In genomic region chr7:35035511-35035921, GRCh38 we compare ENCODE assay signal across 8 cellular contexts. TPM values are rescaled to one million over a fixed set of nuclear protein-coding genes. Genes with fewer than 3 reads are reported as not detected.
DNase-seq lines count a peak whose midpoint lies in the region; ATAC-seq, FAIRE-seq and TF ChIP-seq lines count a peak whose summit lies in the region.

No MANE protein-coding gene starts in this region.

- H3K4me3 ChIP-seq in HUES48 (ENCODE audit: low read depth, low read length): peak overlapping the region; percentile 85
- H3K4me3 ChIP-seq in SK-N-MC: peak overlapping the region; percentile 93
- H3K4me3 ChIP-seq in choroid plexus epithelial cell (ENCODE audit: low read depth, low read length): peak overlapping the region; percentile 72

- peak; percentile 33 for DNase-seq in Ammon's horn (ENCODE audit: low spot score)
- DNase-seq in GM18507 (ENCODE audit: extremely low spot score, insufficient read length, low read depth): no peak
- no peak for DNase-seq in SK-N-MC (ENCODE audit: low read depth, low spot score)
- peak; percentile 77 for DNase-seq in choroid plexus epithelial cell (ENCODE audit: low read depth)
- no peak for DNase-seq in mesothelial cell of epicardium (ENCODE audit: low spot score in 2 of 2, unreplicated experiment in 2 of 2)
- no peak for DNase-seq in cortex of kidney (lab: John Stamatoyannopoulos, UW)

- no peak overlapping the region for H3K27ac Mint-ChIP-seq in mesothelial cell of epicardium

- peak; percentile 47 for TF ChIP-seq CTCF in choroid plexus epithelial cell (conservative IDR thresholded peaks at IDR 0.05; ENCODE audit: low read depth, low read length)
- no peak for TF ChIP-seq CTCF in mesothelial cell of epicardium (IDR thresholded peaks at IDR 0.05; ENCODE audit: unreplicated experiment)

- H3K4me3 Mint-ChIP-seq in mesothelial cell of epicardium: peak overlapping the region; percentile 98

- H3K9me3 ChIP-seq in HUES48 (ENCODE audit: control insufficient read depth, insufficient read depth, low read length) (no peaks in the 10 kb centered on the region), SK-N-MC (ENCODE audit: low read depth, low read length) (no peaks in the 10 kb centered on the region)

- H3K36me3 Mint-ChIP-seq in mesothelial cell of epicardium: no peaks in the 10 kb centered on the region

- H3K36me3 ChIP-seq in HUES48 (ENCODE audit: control insufficient read depth, insufficient read depth, low read length) (no peaks in the 10 kb centered on the region), SK-N-MC (ENCODE audit: insufficient read depth, low read length) (no peaks in the 10 kb centered on the region)

- H3K27me3 Mint-ChIP-seq in mesothelial cell of epicardium (ENCODE audit: low read depth): no peaks in the 10 kb centered on the region

- H3K4me1 ChIP-seq in HUES48 (ENCODE audit: control insufficient read depth, insufficient read depth, low read length): peaks cover 29% of the 10 kb centered on the region

- FAIRE-seq in GM18507 (lab: Jason Lieb, UNC): peak; percentile 87

- no peak overlapping the region for H3K9ac ChIP-seq in HUES48 (ENCODE audit: low read depth, low read length)
- H3K9ac ChIP-seq in SK-N-MC (ENCODE audit: insufficient read length): no peak overlapping the region

- ATAC-seq in HG02642 (IDR thresholded peaks at IDR 0.05; ENCODE audit: poor library complexity, unreplicated experiment): no peak

- H3K9me3 Mint-ChIP-seq in mesothelial cell of epicardium: no peaks in the 10 kb centered on the region

- H3K4me1 Mint-ChIP-seq in mesothelial cell of epicardium: peaks cover 21% of the 10 kb centered on the region

- peak overlapping the region; percentile 69 for H3K27ac ChIP-seq in HUES48 (ENCODE audit: low read depth, low read length)
- no peak overlapping the region for H3K27ac ChIP-seq in SK-N-MC

- H3K27me3 ChIP-seq in HUES48 (ENCODE audit: control insufficient read depth, insufficient read depth, low read length): no peaks in the 10 kb centered on the region

RNA-seq across cellular contexts. Expression of gene DPY19L1, which starts 1.8 kb away (rescaled TPM):
- 12.3 to 21.8 TPM (median 19.7 TPM) in 3 replicates for total RNA-seq in mesothelial cell of epicardium

Comparison
In these comparisons a context has a peak if more than half of its experiments do, and no peak if none do; other contexts are left out.
1. DNase-seq: peak in Ammon's horn (single experiment) and choroid plexus epithelial cell (single experiment); none in GM18507 (single experiment), SK-N-MC (single experiment), mesothelial cell of epicardium (0 of 2) and cortex of kidney (single experiment).
2. Peak in every context shown above with its lines, with median percentiles within 50 percentile points of each other: H3K4me3 ChIP-seq.